ENCODE assay signal across 8 cellular contexts in genomic region chr17:72121164-72122001, GRCh38. TPM values are rescaled to one million over a fixed set of nuclear protein-coding genes. Genes with fewer than 3 reads are reported as not detected.
DNase-seq lines count a peak whose midpoint lies in the region; ATAC-seq and TF ChIP-seq lines count a peak whose summit lies in the region.

No MANE protein-coding gene starts in this region.

- TF ChIP-seq CTCF in lung (IDR thresholded peaks at IDR 0.05; ENCODE audit: control extremely low read depth, extremely low read depth), result no peak

- H3K27ac ChIP-seq in cingulate gyrus (ENCODE audit: low read depth, low read length) (peak overlapping the region; percentile 85), lung (ENCODE audit: low read depth in 1 of 2, low read length in 1 of 2) (peak overlapping the region; percentile 40 to 51), urinary bladder (ENCODE audit: low read depth) (no peak overlapping the region)

- 1 to 3% methylated on average over 84 to 88 of the region's 88 CpGs for WGBS in lung, 2 donors
- WGBS in urinary bladder, result under 1% methylated on average over 88 of the region's 88 CpGs

- peaks cover 0 to 3% of the 10 kb centered on the region in 2 donors for H3K9me3 ChIP-seq in lung (ENCODE audit: control insufficient read depth in 2 of 2, insufficient read depth in 1 of 2, low read length in 1 of 2)

- in situ Hi-C loops in Caki2 (cut with HindIII; ENCODE audit: low pct_unique_long_range_greater_than_20kb, low sequenced_read_pairs), result no loop called here

- ATAC-seq in GM21423 (IDR thresholded peaks at IDR 0.05; ENCODE audit: unreplicated experiment), result peak; percentile 8
- peak; percentile 10 for ATAC-seq in lung (ENCODE audit: insufficient read depth, low FRiP score)

- peaks cover 0 to 27% of the 10 kb centered on the region in 2 donors for H3K4me1 ChIP-seq in lung (ENCODE audit: control insufficient read depth in 2 of 2, insufficient read depth in 2 of 2, low read length in 2 of 2)
- H3K4me1 ChIP-seq in urinary bladder (ENCODE audit: insufficient read depth), result no peaks in the 10 kb centered on the region

- H3K4me3 ChIP-seq in lung (peak overlapping the region; percentile 50), urinary bladder (ENCODE audit: low read depth, low read length) (peak overlapping the region; percentile 19)

- peaks cover 12% of the 10 kb centered on the region for H3K27me3 ChIP-seq in lung (ENCODE audit: control insufficient read depth, insufficient read depth)

- H3K36me3 ChIP-seq in lung (ENCODE audit: control insufficient read depth in 2 of 2, insufficient read depth in 2 of 2, low read length in 2 of 2) (no peaks in the 10 kb centered on the region), urinary bladder (ENCODE audit: insufficient read depth) (no peaks in the 10 kb centered on the region)

- DNase-seq in Caki2 (ENCODE audit: low read depth), result peak; percentile 50
- DNase-seq in M059J (ENCODE audit: low read depth), result peak; percentile 49
- DNase-seq in lung (ENCODE audit: low spot score), result peak; percentile 38
- no peak for DNase-seq in NCI-H2196 treated with DMSO at 0.1 percent for 48 hours (lab: John Stamatoyannopoulos, UW; ENCODE audit: unreplicated experiment)
- DNase-seq in NOMO-1 treated with DMSO at 0.1 percent for 48 hours (lab: John Stamatoyannopoulos, UW; ENCODE audit: unreplicated experiment), result no peak

RNA-seq across cellular contexts. Expression of gene SOX9, which starts 0.6 kb away (rescaled TPM):
- 6.3 and 8.5 TPM in 2 replicates for total RNA-seq in Caki2 (2014; rRNA removed; shearing (Covaris generic); ENCODE audit: low replicate concordance)
- 16.9 and 24.3 TPM in 2 replicates for total RNA-seq in M059J (2014; rRNA removed; shearing (Covaris generic))
- total RNA-seq in lung, result 10 to 100 TPM in 1 of 2 donors, 1 to 10 TPM in 1; 4.4 to 19.2 TPM
- 1 to 10 TPM; 2.3 to 3.1 TPM for polyA plus RNA-seq in lung
- total RNA-seq in urinary bladder, result 3.2 TPM
- polyA plus RNA-seq in urinary bladder, result 1.8 TPM

Comparison
In these comparisons a context has a peak if more than half of its experiments do, and no peak if none do; other contexts are left out.
1. DNase-seq: peak in Caki2 (single experiment), M059J (single experiment) and lung (single experiment); none in NCI-H2196 treated with DMSO at 0.1 percent for 48 hours (single experiment) and NOMO-1 treated with DMSO at 0.1 percent for 48 hours (single experiment).